2 cellular contexts compared by ENCODE assay signal in genomic region chr20:12979713-12980112, GRCh38.
TF ChIP-seq lines count a peak whose summit lies in the region.

No MANE protein-coding gene starts in this region.

TF ChIP-seq in HEK293, 187 proteins besides CTCF, POLR2A, EP300 and RAD21:
- TF ChIP-seq ZBTB17 (tag by site-specific recombination; IDR thresholded peaks at IDR 0.05) (peak; percentile 71), ZNF366 (tag by site-specific recombination; conservative IDR thresholded peaks at IDR 0.05) (peak; percentile 62)
TF ChIP-seq in HEK293: peak in this region for 2; not testable (repeated sequence) for 185.

TF ChIP-seq in HepG2, 621 proteins besides CTCF, POLR2A, EP300 and RAD21:
- TF ChIP-seq ZNF512 (CRISPR knock-in tag; IDR thresholded peaks at IDR 0.05) (0 out of 2 replicates have a peak, but pooled peaks have one; percentile 24), ZNF710 (CRISPR knock-in tag; IDR thresholded peaks at IDR 0.05; ENCODE audit: borderline replicate concordance) (peak; percentile 85; the same call in 1 of the 2 replicates), ZNF644 (CRISPR knock-in tag; IDR thresholded peaks at IDR 0.05; ENCODE audit: low read depth) (peak; percentile 26; the same call in 1 of the 2 replicates), IKZF1 (IDR thresholded peaks at IDR 0.05) (0 out of 2 replicates have a peak, but pooled peaks have one; percentile 29)
TF ChIP-seq in HepG2: peak in this region for 4; not testable (repeated sequence) for 617.
